24 cellular contexts compared by ENCODE assay signal in genomic region chr6:8230357-8230756, GRCh38.
"Had no signal": no experiment of that assay in that cellular context is flagged by ENCODE, and none has a peak within 500 bp of the region (broad histone marks: within the 10 kb centered on the region; RNA-seq: fewer than 3 reads in every experiment).

No MANE protein-coding gene starts in this region.

- H3K9me3 ChIP-seq: colonic mucosa, esophagus muscularis mucosa, heart right ventricle, lower lobe of right lung, neutrophil, right lobe of liver, suprapubic skin, transverse colon had no signal

- DNase-seq: colonic mucosa; effector CD8-positive, alpha-beta T cell; foreskin melanocyte; glutamatergic neuron; heart right ventricle; hypothalamus; immature natural killer cell; left colon; left ventricle myocardium superior; lower lobe of right lung; natural killer cell; right lobe of liver; small intestine; stimulated activated CD4-positive, alpha-beta T cell treated with anti-CD3 and anti-CD28 coated beads, Interleukin-15, amount 100 ng/mL, for 24 hours; stimulated activated CD4-positive, alpha-beta T cell treated with anti-CD3 and anti-CD28 coated beads, Interleukin-2, amount 100 ng/mL, for 48 hours; stimulated activated naive CD4-positive, alpha-beta T cell; stimulated activated naive CD8-positive, alpha-beta T cell treated with anti-CD3 and anti-CD28 coated beads, Interleukin-15, amount 100 ng/mL, for 72 hours; transverse colon had no signal

- H3K36me3 ChIP-seq: colonic mucosa, esophagus muscularis mucosa, heart right ventricle, lower lobe of right lung, neutrophil, right lobe of liver, suprapubic skin, transverse colon had no signal

- ATAC-seq: heart right ventricle; left colon; left ventricle myocardium superior; natural killer cell; right lobe of liver; stimulated activated naive CD8-positive, alpha-beta T cell treated with anti-CD3 and anti-CD28 coated beads, Interleukin-15, amount 100 ng/mL, for 72 hours had no signal

- H3K4me3 Mint-ChIP-seq: central memory CD8-positive, alpha-beta T cell; dendritic cell treated with granulocyte-macrophage colony-stimulating factor and Interleukin-4, amounts not matched to agents 40 ng/mL and 50 ng/mL, for 4 days; immature natural killer cell; natural killer cell; neural crest cell; stimulated activated naive CD8-positive, alpha-beta T cell treated with anti-CD3 and anti-CD28 coated beads, Interleukin-15, amount 100 ng/mL, for 72 hours had no signal

- H3K4me1 Mint-ChIP-seq: central memory CD8-positive, alpha-beta T cell; immature natural killer cell; natural killer cell; neural crest cell; stimulated activated naive CD8-positive, alpha-beta T cell treated with anti-CD3 and anti-CD28 coated beads, Interleukin-15, amount 100 ng/mL, for 72 hours had no signal

- H3K4me3 ChIP-seq: colonic mucosa, esophagus muscularis mucosa, heart right ventricle, lower lobe of right lung, right lobe of liver, suprapubic skin, transverse colon had no signal

- H3K27ac Mint-ChIP-seq: dendritic cell treated with granulocyte-macrophage colony-stimulating factor and Interleukin-4, amounts not matched to agents 40 ng/mL and 50 ng/mL, for 4 days; immature natural killer cell; natural killer cell; stimulated activated naive CD8-positive, alpha-beta T cell treated with anti-CD3 and anti-CD28 coated beads, Interleukin-15, amount 100 ng/mL, for 72 hours had no signal

- H3K27ac ChIP-seq: colonic mucosa, esophagus muscularis mucosa, heart right ventricle, lower lobe of right lung, neutrophil, right lobe of liver, suprapubic skin, transverse colon had no signal

- H3K36me3 Mint-ChIP-seq: immature natural killer cell, natural killer cell had no signal

- H3K9me3 Mint-ChIP-seq: central memory CD8-positive, alpha-beta T cell; dendritic cell treated with granulocyte-macrophage colony-stimulating factor and Interleukin-4, amounts not matched to agents 40 ng/mL and 50 ng/mL, for 4 days; immature natural killer cell; natural killer cell; neural crest cell; stimulated activated naive CD8-positive, alpha-beta T cell treated with anti-CD3 and anti-CD28 coated beads, Interleukin-15, amount 100 ng/mL, for 72 hours had no signal

- H3K27me3 ChIP-seq: colonic mucosa, right lobe of liver, transverse colon had no signal

- H3K4me1 ChIP-seq: colonic mucosa, esophagus muscularis mucosa, heart right ventricle, lower lobe of right lung, right lobe of liver, suprapubic skin, transverse colon had no signal
